ENCODE assay signal across 37 cellular contexts in genomic region chr1:19591482-19592093, GRCh38.
"Had no signal": no experiment of that assay in that cellular context is flagged by ENCODE, and none has a peak within 500 bp of the region (broad histone marks: within the 10 kb centered on the region; RNA-seq: fewer than 3 reads in every experiment).

No MANE protein-coding gene starts in this region.

- H3K36me3 Mint-ChIP-seq: activated CD8-positive, alpha-beta memory T cell treated with anti-CD3 and anti-CD28 coated beads, Interleukin-2, amount 10 ng/mL, durations not matched to agents 7 days and 5 days; activated naive CD8-positive, alpha-beta T cell treated with anti-CD3 and anti-CD28 coated beads, Interleukin-2, amount 10 ng/mL, durations not matched to agents 7 days and 5 days had no signal

- H3K27ac Mint-ChIP-seq: activated CD4-positive, alpha-beta memory T cell treated with anti-CD3 and anti-CD28 coated beads, Interleukin-2, amount 10 ng/mL, durations not matched to agents 7 days and 5 days; activated CD8-positive, alpha-beta memory T cell treated with anti-CD3 and anti-CD28 coated beads, Interleukin-2, amount 10 ng/mL, durations not matched to agents 7 days and 5 days; activated naive CD8-positive, alpha-beta T cell treated with anti-CD3 and anti-CD28 coated beads, Interleukin-2, amount 10 ng/mL, durations not matched to agents 7 days and 5 days had no signal

- ATAC-seq: activated CD8-positive, alpha-beta memory T cell treated with anti-CD3 and anti-CD28 coated beads, Interleukin-2, amount 10 ng/mL, durations not matched to agents 7 days and 5 days; body of pancreas; PC-3; Right ventricle myocardium inferior; SK-N-SH treated with all-trans-retinoic acid at 6 μM for 48 hours had no signal

- H3K9me3 ChIP-seq: adrenal gland, body of pancreas, breast epithelium, MG63, Peyer's patch had no signal

- FAIRE-seq: astrocyte had no signal

- H3K27me3 ChIP-seq: adrenal gland, body of pancreas, breast epithelium, MG63, Peyer's patch had no signal

- H3K27ac ChIP-seq: adrenal gland, body of pancreas, breast epithelium, WERI-Rb-1 had no signal

- H3K36me3 ChIP-seq: adrenal gland, breast epithelium, MG63, Peyer's patch, WERI-Rb-1 had no signal

- DNase-seq: activated CD4-positive, alpha-beta memory T cell treated with anti-CD3 and anti-CD28 coated beads, Interleukin-2, amount 10 ng/mL, durations not matched to agents 7 days and 5 days; activated CD4-positive, alpha-beta T cell treated with anti-CD3 and anti-CD28 coated beads for 1 hour; activated CD4-positive, alpha-beta T cell treated with anti-CD3 and anti-CD28 coated beads for 48 hours; activated CD4-positive, CD25-positive, alpha-beta regulatory T cell; activated CD8-positive, alpha-beta memory T cell treated with anti-CD3 and anti-CD28 coated beads for 24 hours; activated CD8-positive, alpha-beta memory T cell treated with anti-CD3 and anti-CD28 coated beads, Interleukin-2, amount 10 ng/mL, durations not matched to agents 7 days and 5 days; activated CD8-positive, alpha-beta memory T cell treated with anti-CD3 and anti-CD28 coated beads, Interleukin-2, amount 50 U/mL, for 48 hours; activated effector memory CD4-positive, alpha-beta T cell treated with anti-CD3 and anti-CD28 coated beads, Interleukin-2, amount 50 U/mL, for 16 hours; activated naive CD4-positive, alpha-beta T cell; activated naive CD4-positive, alpha-beta T cell treated with anti-CD3 and anti-CD28 coated beads, Interleukin-2, amount 50 U/mL, for 16 hours; activated naive CD8-positive, alpha-beta T cell treated with anti-CD3 and anti-CD28 coated beads, Interleukin-2, amount 10 ng/mL, durations not matched to agents 7 days and 5 days; activated T-cell treated with anti-CD3 and anti-CD28 coated beads, Interleukin-2, amount 50 U/mL, for 48 hours; adrenal gland; body of pancreas; Karpas-422; KBM-7; MG63; NCI-H1048; NCI-H1436 treated with DMSO at 0.1 percent for 48 hours; NCI-H1694 treated with DMSO at 0.1 percent for 48 hours; NCI-H2029; NCI-H345; NCI-H524 treated with DMSO at 0.1 percent for 48 hours; NK-92 treated with Interleukin-12 subunit alpha and Interleukin-12 subunit beta, amount 100 ng/mL, for 24 hours; PC-3; Peyer's patch; RPMI8226; SIG-M5; SW 1271; T-helper 1 cell; T-helper 2 cell; T-helper 9 cell; WERI-Rb-1 had no signal

- H3K4me3 ChIP-seq: adrenal gland, body of pancreas, breast epithelium, MG63, Peyer's patch had no signal

- H3K4me3 Mint-ChIP-seq: activated CD4-positive, alpha-beta memory T cell treated with anti-CD3 and anti-CD28 coated beads, Interleukin-2, amount 10 ng/mL, durations not matched to agents 7 days and 5 days; activated CD8-positive, alpha-beta memory T cell treated with anti-CD3 and anti-CD28 coated beads, Interleukin-2, amount 10 ng/mL, durations not matched to agents 7 days and 5 days; activated naive CD8-positive, alpha-beta T cell treated with anti-CD3 and anti-CD28 coated beads, Interleukin-2, amount 10 ng/mL, durations not matched to agents 7 days and 5 days had no signal

- H3K9me3 Mint-ChIP-seq: activated CD4-positive, alpha-beta memory T cell treated with anti-CD3 and anti-CD28 coated beads, Interleukin-2, amount 10 ng/mL, durations not matched to agents 7 days and 5 days; activated naive CD8-positive, alpha-beta T cell treated with anti-CD3 and anti-CD28 coated beads, Interleukin-2, amount 10 ng/mL, durations not matched to agents 7 days and 5 days had no signal
